In genomic region chr9:94847486-94847885, GRCh38 we compare ENCODE assay signal across 13 cellular contexts.
DNase-seq lines count a peak whose midpoint lies in the region; ATAC-seq lines count a peak whose summit lies in the region.
"Had no signal": no experiment of that assay in that cellular context is flagged by ENCODE, and none has a peak within 500 bp of the region (broad histone marks: within the 10 kb centered on the region; RNA-seq: fewer than 3 reads in every experiment).

No MANE protein-coding gene starts in this region.

- DNase-seq in activated T-cell treated with anti-CD3 and anti-CD28 coated beads, Interleukin-2, amount 50 U/mL, for 4 hours, result no peak
- no peak for DNase-seq in activated T-cell treated with anti-CD3 and anti-CD28 coated beads, Interleukin-2, amount 50 U/mL, for 1 hour
- DNase-seq in activated naive CD8-positive, alpha-beta T cell treated with anti-CD3 and anti-CD28 coated beads, Interleukin-2, amount 50 U/mL, for 24 hours, result no peak
- peak; percentile 71 for DNase-seq in glomerular visceral epithelial cell (ENCODE audit: extremely low spot score)
- no peak for DNase-seq in stimulated activated naive CD4-positive, alpha-beta T cell (lab: John Stamatoyannopoulos, UW)
- DNase-seq in activated CD4-positive, alpha-beta T cell treated with anti-CD3 and anti-CD28 coated beads for 1 hour, result no peak
- DNase-seq: activated CD4-positive, alpha-beta memory T cell treated with anti-CD3 and anti-CD28 coated beads for 36 hours; cerebellar nuclear complex; NCI-H1930; small intestine had no signal

- H3K36me3 Mint-ChIP-seq in activated T-cell treated with anti-CD3 and anti-CD28 coated beads, Interleukin-2, amount 50 U/mL, for 4 hours (ENCODE audit: insufficient read depth), result peaks cover 8% of the 10 kb centered on the region
- H3K36me3 Mint-ChIP-seq in activated naive CD8-positive, alpha-beta T cell treated with anti-CD3 and anti-CD28 coated beads, Interleukin-2, amount 50 U/mL, for 24 hours (ENCODE audit: low read depth), result peaks cover 4% of the 10 kb centered on the region
- H3K36me3 Mint-ChIP-seq in stimulated activated naive CD8-positive, alpha-beta T cell treated with anti-CD3 and anti-CD28 coated beads, Interleukin-15, Interleukin-2, amounts not matched to agents 100 ng/mL and 50 ng/mL, for 24 hours (ENCODE audit: low read depth), result no peaks in the 10 kb centered on the region
- H3K36me3 Mint-ChIP-seq: activated CD4-positive, alpha-beta memory T cell treated with anti-CD3 and anti-CD28 coated beads for 36 hours had no signal

- no peaks in the 10 kb centered on the region for H3K27me3 Mint-ChIP-seq in activated T-cell treated with anti-CD3 and anti-CD28 coated beads, Interleukin-2, amount 50 U/mL, for 4 hours (ENCODE audit: low read depth)
- no peaks in the 10 kb centered on the region for H3K27me3 Mint-ChIP-seq in activated naive CD8-positive, alpha-beta T cell treated with anti-CD3 and anti-CD28 coated beads, Interleukin-2, amount 50 U/mL, for 24 hours
- no peaks in the 10 kb centered on the region for H3K27me3 Mint-ChIP-seq in stimulated activated naive CD8-positive, alpha-beta T cell treated with anti-CD3 and anti-CD28 coated beads, Interleukin-15, Interleukin-2, amounts not matched to agents 100 ng/mL and 50 ng/mL, for 24 hours
- H3K27me3 Mint-ChIP-seq: activated CD4-positive, alpha-beta memory T cell treated with anti-CD3 and anti-CD28 coated beads for 36 hours; stimulated activated memory B cell treated with anti-CD40 and anti-IgM and Interleukin-4, amounts not matched to agents 10 μg/mL and 1 μg/mL and 100 μg/mL, for 72 hours had no signal

- H3K4me1 Mint-ChIP-seq in activated T-cell treated with anti-CD3 and anti-CD28 coated beads, Interleukin-2, amount 50 U/mL, for 4 hours (ENCODE audit: low read depth), result peaks cover 19% of the 10 kb centered on the region
- H3K4me1 Mint-ChIP-seq in activated naive CD8-positive, alpha-beta T cell treated with anti-CD3 and anti-CD28 coated beads, Interleukin-2, amount 50 U/mL, for 24 hours, result peaks cover 24% of the 10 kb centered on the region
- H3K4me1 Mint-ChIP-seq in stimulated activated naive CD8-positive, alpha-beta T cell treated with anti-CD3 and anti-CD28 coated beads, Interleukin-15, Interleukin-2, amounts not matched to agents 100 ng/mL and 50 ng/mL, for 24 hours (ENCODE audit: low read depth), result peaks cover 21% of the 10 kb centered on the region

- peak; percentile 30 to 43 for ATAC-seq in activated T-cell treated with anti-CD3 and anti-CD28 coated beads, Interleukin-2, amount 50 U/mL, for 4 hours
- ATAC-seq in activated naive CD8-positive, alpha-beta T cell treated with anti-CD3 and anti-CD28 coated beads, Interleukin-2, amount 50 U/mL, for 24 hours, result peak; percentile 43
- ATAC-seq in GM21717 (IDR thresholded peaks at IDR 0.05; ENCODE audit: unreplicated experiment), result no peak
- ATAC-seq: stimulated activated memory B cell treated with anti-CD40 and anti-IgM and Interleukin-4, amounts not matched to agents 10 μg/mL and 1 μg/mL and 100 μg/mL, for 72 hours had no signal

- no peak overlapping the region for H3K27ac Mint-ChIP-seq in activated naive CD8-positive, alpha-beta T cell treated with anti-CD3 and anti-CD28 coated beads, Interleukin-2, amount 50 U/mL, for 24 hours
- peak overlapping the region; percentile 22 for H3K27ac Mint-ChIP-seq in stimulated activated naive CD8-positive, alpha-beta T cell treated with anti-CD3 and anti-CD28 coated beads, Interleukin-15, Interleukin-2, amounts not matched to agents 100 ng/mL and 50 ng/mL, for 24 hours
- H3K27ac Mint-ChIP-seq: activated CD4-positive, alpha-beta memory T cell treated with anti-CD3 and anti-CD28 coated beads for 36 hours; stimulated activated memory B cell treated with anti-CD40 and anti-IgM and Interleukin-4, amounts not matched to agents 10 μg/mL and 1 μg/mL and 100 μg/mL, for 72 hours had no signal

- H3K4me3 Mint-ChIP-seq in activated T-cell treated with anti-CD3 and anti-CD28 coated beads, Interleukin-2, amount 50 U/mL, for 4 hours, result no peak overlapping the region
- no peak overlapping the region for H3K4me3 Mint-ChIP-seq in activated naive CD8-positive, alpha-beta T cell treated with anti-CD3 and anti-CD28 coated beads, Interleukin-2, amount 50 U/mL, for 24 hours
- no peak overlapping the region for H3K4me3 Mint-ChIP-seq in stimulated activated naive CD8-positive, alpha-beta T cell treated with anti-CD3 and anti-CD28 coated beads, Interleukin-15, Interleukin-2, amounts not matched to agents 100 ng/mL and 50 ng/mL, for 24 hours
- H3K4me3 Mint-ChIP-seq: activated CD4-positive, alpha-beta memory T cell treated with anti-CD3 and anti-CD28 coated beads for 36 hours; stimulated activated memory B cell treated with anti-CD40 and anti-IgM and Interleukin-4, amounts not matched to agents 10 μg/mL and 1 μg/mL and 100 μg/mL, for 72 hours had no signal

- H3K9me3 Mint-ChIP-seq in activated T-cell treated with anti-CD3 and anti-CD28 coated beads, Interleukin-2, amount 50 U/mL, for 4 hours, result no peaks in the 10 kb centered on the region
- H3K9me3 Mint-ChIP-seq in activated naive CD8-positive, alpha-beta T cell treated with anti-CD3 and anti-CD28 coated beads, Interleukin-2, amount 50 U/mL, for 24 hours, result no peaks in the 10 kb centered on the region
- no peaks in the 10 kb centered on the region for H3K9me3 Mint-ChIP-seq in stimulated activated naive CD8-positive, alpha-beta T cell treated with anti-CD3 and anti-CD28 coated beads, Interleukin-15, Interleukin-2, amounts not matched to agents 100 ng/mL and 50 ng/mL, for 24 hours
- H3K9me3 Mint-ChIP-seq: activated CD4-positive, alpha-beta memory T cell treated with anti-CD3 and anti-CD28 coated beads for 36 hours; stimulated activated memory B cell treated with anti-CD40 and anti-IgM and Interleukin-4, amounts not matched to agents 10 μg/mL and 1 μg/mL and 100 μg/mL, for 72 hours had no signal
